Comparison of ENCODE assay signal across 8 cellular contexts in genomic region chr19:35140898-35141626, GRCh38. TPM values are rescaled to one million over a fixed set of nuclear protein-coding genes. Genes with fewer than 3 reads are reported as not detected.
DNase-seq lines count a peak whose midpoint lies in the region; ATAC-seq, FAIRE-seq and TF ChIP-seq lines count a peak whose summit lies in the region.

No MANE protein-coding gene starts in this region.

- no peak for FAIRE-seq in pancreas (lab: Jason Lieb, UNC)

- H3K9me3 Mint-ChIP-seq in activated naive CD8-positive, alpha-beta T cell treated with anti-CD3 and anti-CD28 coated beads, Interleukin-2, amount 10 ng/mL, durations not matched to agents 7 days and 5 days: no peaks in the 10 kb centered on the region

- peaks cover 13% of the 10 kb centered on the region; the same call in 1 of the 2 replicates for H3K27me3 ChIP-seq in KMS-11 (ENCODE audit: insufficient read depth, low read depth)
- no peaks in the 10 kb centered on the region for H3K27me3 ChIP-seq in SU-DHL-6 (ENCODE audit: low read length)
- no peaks in the 10 kb centered on the region for H3K27me3 ChIP-seq in pancreas
- no peaks in the 10 kb centered on the region for H3K27me3 ChIP-seq in thoracic aorta (replicated peaks; ENCODE audit: insufficient read depth)

- no peaks in the 10 kb centered on the region for H3K36me3 Mint-ChIP-seq in activated naive CD8-positive, alpha-beta T cell treated with anti-CD3 and anti-CD28 coated beads, Interleukin-2, amount 10 ng/mL, durations not matched to agents 7 days and 5 days

- H2AFZ ChIP-seq in KMS-11 (ENCODE audit: low read depth) (peak overlapping the region; percentile 57), SU-DHL-6 (ENCODE audit: low read depth, low read length, severe bottlenecking) (peak overlapping the region; percentile 89)

- H3K9me2 ChIP-seq in SU-DHL-6 (replicated peaks; ENCODE audit: insufficient read depth, low read length): no peaks in the 10 kb centered on the region

- H3K9ac ChIP-seq in KMS-11 (no peak overlapping the region), SU-DHL-6 (ENCODE audit: low read length) (peak overlapping the region; percentile 44; the same call in 1 of the 2 replicates)

- no peaks in the 10 kb centered on the region for H3K36me3 ChIP-seq in KMS-11 (ENCODE audit: insufficient read depth)
- H3K36me3 ChIP-seq in SU-DHL-6 (ENCODE audit: low read length): no peaks in the 10 kb centered on the region
- H3K36me3 ChIP-seq in pancreas: no peaks in the 10 kb centered on the region
- no peaks in the 10 kb centered on the region for H3K36me3 ChIP-seq in thoracic aorta

- POLR2A ChIA-PET in activated naive CD8-positive, alpha-beta T cell treated with anti-CD3 and anti-CD28 coated beads, Interleukin-2, amount 10 ng/mL, durations not matched to agents 7 days and 5 days (lab: Charles Lee): interaction anchor here (0.6 to 1.9 kb wide), 11 partner anchors 13 to 206 kb away, joined by 3 to 16 read pairs (median 3); partner anchors contain the start of genes FFAR1 and FXYD5

- TF ChIP-seq CTCF in AG09319 (IDR thresholded peaks at IDR 0.05; ENCODE audit: low read depth, low read length): peak; percentile 53
- no peak for TF ChIP-seq CTCF in KMS-11 (conservative IDR thresholded peaks at IDR 0.05; ENCODE audit: low read depth, low read length)
- TF ChIP-seq CTCF in SU-DHL-6 (IDR thresholded peaks at IDR 0.05; ENCODE audit: insufficient read depth, low read length, poor library complexity, severe bottlenecking): peak; percentile 50
- TF ChIP-seq CTCF in pancreas (IDR thresholded peaks at IDR 0.05): peak in 1 of 4 donors; percentile 7
- TF ChIP-seq CTCF in thoracic aorta (IDR thresholded peaks at IDR 0.05): no peak

- intact Hi-C loops in Right ventricle myocardium superior (cut with DNase I) (loop anchor here (5.0 kb wide), 2 partner anchors 74 to 121 kb away; no protein-coding TSS in a partner anchor), pancreas (cut with DNase I) (no loop called here)

- H4K20me1 ChIP-seq in KMS-11 (ENCODE audit: insufficient read depth) (no peaks in the 10 kb centered on the region), SU-DHL-6 (ENCODE audit: low read depth, low read length) (no peaks in the 10 kb centered on the region)

- 3% methylated on average over 33 to 35 of the region's 36 CpGs for WGBS in pancreas, 2 donors

- peaks cover 7% of the 10 kb centered on the region for H3F3A ChIP-seq in SU-DHL-6 (ENCODE audit: insufficient read depth)

- H3K4me2 ChIP-seq in KMS-11: peak overlapping the region; percentile 80
- H3K4me2 ChIP-seq in SU-DHL-6 (ENCODE audit: low read depth, low read length, poor library complexity, severe bottlenecking): peak overlapping the region; percentile 70

- H3K4me3 ChIP-seq in KMS-11 (IDR thresholded peaks at IDR 0.05; ENCODE audit: insufficient read depth, low read depth, low read length): no peak overlapping the region
- H3K4me3 ChIP-seq in SU-DHL-6 (ENCODE audit: insufficient read depth, low read length, poor library complexity, severe bottlenecking): peak overlapping the region; percentile 47
- H3K4me3 ChIP-seq in pancreas: peak overlapping the region in 2 of 4 donors; percentile 44 to 45
- H3K4me3 ChIP-seq in thoracic aorta: peak overlapping the region; percentile 69

- peaks cover 12% of the 10 kb centered on the region for H3K27me3 Mint-ChIP-seq in activated naive CD8-positive, alpha-beta T cell treated with anti-CD3 and anti-CD28 coated beads, Interleukin-2, amount 10 ng/mL, durations not matched to agents 7 days and 5 days

- H3K4me1 ChIP-seq in KMS-11 (ENCODE audit: low read depth, poor library complexity, severe bottlenecking) (peaks cover 7% of the 10 kb centered on the region), pancreas (peaks cover 5 to 14% (median 10%) of the 10 kb centered on the region in 3 donors), thoracic aorta (ENCODE audit: control insufficient read depth in 1 of 2, low read depth in 2 of 2) (peaks cover 19 to 33% of the 10 kb centered on the region in 2 donors)

- peaks cover 18% of the 10 kb centered on the region for H3K4me1 Mint-ChIP-seq in activated naive CD8-positive, alpha-beta T cell treated with anti-CD3 and anti-CD28 coated beads, Interleukin-2, amount 10 ng/mL, durations not matched to agents 7 days and 5 days

- no peaks in the 10 kb centered on the region for H3K79me2 ChIP-seq in KMS-11 (ENCODE audit: insufficient read depth, low read depth)
- no peaks in the 10 kb centered on the region for H3K79me2 ChIP-seq in SU-DHL-6 (ENCODE audit: insufficient read depth, low read length)

- H3K27ac ChIP-seq in KMS-11: no peak overlapping the region
- peak overlapping the region; percentile 60 for H3K27ac ChIP-seq in SU-DHL-6 (ENCODE audit: low read depth, low read length)
- H3K27ac ChIP-seq in pancreas: peak overlapping the region in 1 of 4 donors; percentile 41
- peak overlapping the region; percentile 73 to 84 for H3K27ac ChIP-seq in thoracic aorta

- H3K9me3 ChIP-seq in SU-DHL-6 (ENCODE audit: insufficient read depth, low read length) (no peaks in the 10 kb centered on the region), pancreas (no peaks in the 10 kb centered on the region), thoracic aorta (no peaks in the 10 kb centered on the region)

- DNase-seq in AG09319 (ENCODE audit: extremely low read depth, low read depth) (peak; percentile 68), Right ventricle myocardium superior (peak; percentile 96), pancreas (peak; percentile 88 to 98 (median 95)), thoracic aorta (ENCODE audit: low spot score) (peak; percentile 87)
- peak; percentile 98 for DNase-seq in activated naive CD8-positive, alpha-beta T cell treated with anti-CD3 and anti-CD28 coated beads, Interleukin-2, amount 10 ng/mL, durations not matched to agents 7 days and 5 days

- peak overlapping the region; percentile 78 for H3K27ac Mint-ChIP-seq in activated naive CD8-positive, alpha-beta T cell treated with anti-CD3 and anti-CD28 coated beads, Interleukin-2, amount 10 ng/mL, durations not matched to agents 7 days and 5 days

- peak; percentile 63 for ATAC-seq in GM19372 (IDR thresholded peaks at IDR 0.05; ENCODE audit: low read depth, unreplicated experiment)
- ATAC-seq in activated naive CD8-positive, alpha-beta T cell treated with anti-CD3 and anti-CD28 coated beads, Interleukin-2, amount 10 ng/mL, durations not matched to agents 7 days and 5 days (ENCODE audit: low read depth): peak; percentile 88
- peak; percentile 62 for ATAC-seq in Right ventricle myocardium superior (ENCODE audit: poor library complexity)
- peak; percentile 73 to 87 (median 80) for ATAC-seq in pancreas
- peak; percentile 61 for ATAC-seq in thoracic aorta (ENCODE audit: insufficient number of reproducible peaks, low FRiP score, low read depth)

- peak overlapping the region; percentile 86 for H3K4me3 Mint-ChIP-seq in activated naive CD8-positive, alpha-beta T cell treated with anti-CD3 and anti-CD28 coated beads, Interleukin-2, amount 10 ng/mL, durations not matched to agents 7 days and 5 days

RNA-seq across cellular contexts. Expression of gene FXYD7, which starts 2.0 kb away (rescaled TPM):
- 1 to 10 TPM; 5.3 to 6.5 TPM for total RNA-seq in activated naive CD8-positive, alpha-beta T cell treated with anti-CD3 and anti-CD28 coated beads, Interleukin-2, amount 10 ng/mL, durations not matched to agents 7 days and 5 days
- not detected for total RNA-seq in Right ventricle myocardium superior
- under 1 TPM in 1 of 6 donors, not detected in 5; 0.23 TPM for total RNA-seq in pancreas
- polyA plus RNA-seq in pancreas: under 1 TPM in 1 of 2 donors, not detected in 1; 0.61 TPM
- not detected for total RNA-seq in thoracic aorta

RNA-seq across cellular contexts. Expression of gene FXYD1, which starts 2.4 kb away (rescaled TPM):
- not detected for total RNA-seq in activated naive CD8-positive, alpha-beta T cell treated with anti-CD3 and anti-CD28 coated beads, Interleukin-2, amount 10 ng/mL, durations not matched to agents 7 days and 5 days
- 580 TPM for total RNA-seq in Right ventricle myocardium superior
- total RNA-seq in pancreas: 1 to 10 TPM; 2.8 to 6.8 (median 4.6) TPM
- polyA plus RNA-seq in pancreas: 10 to 100 TPM in 1 of 2 donors, 1 to 10 TPM in 1; 9.3 to 16.1 TPM
- 10 to 100 TPM; 50.7 to 65.8 TPM for total RNA-seq in thoracic aorta

RNA-seq across cellular contexts. Expression of gene LGI4, which starts 6.2 kb away (rescaled TPM):
- under 1 TPM; 0.28 to 0.44 TPM for total RNA-seq in activated naive CD8-positive, alpha-beta T cell treated with anti-CD3 and anti-CD28 coated beads, Interleukin-2, amount 10 ng/mL, durations not matched to agents 7 days and 5 days
- total RNA-seq in Right ventricle myocardium superior: 8.1 TPM
- total RNA-seq in pancreas: 1 to 10 TPM in 5 of 6 donors, under 1 TPM in 1; 0.38 to 2.5 (median 1.7) TPM
- polyA plus RNA-seq in pancreas: 10 to 100 TPM in 1 of 2 donors, 1 to 10 TPM in 1; 8.0 to 17.9 TPM
- 10 to 100 TPM in 1 of 2 donors, 1 to 10 TPM in 1; 7.9 to 17.4 TPM for total RNA-seq in thoracic aorta

RNA-seq across cellular contexts. Expression of gene FXYD5, which starts 13.5 kb away (rescaled TPM):
- 100 to 1,000 TPM; 353 to 360 TPM for total RNA-seq in activated naive CD8-positive, alpha-beta T cell treated with anti-CD3 and anti-CD28 coated beads, Interleukin-2, amount 10 ng/mL, durations not matched to agents 7 days and 5 days
- total RNA-seq in Right ventricle myocardium superior: 20.9 TPM
- total RNA-seq in pancreas: 10 to 100 TPM in 3 of 6 donors, 1 to 10 TPM in 3; 2.6 to 34.1 (median 9.2) TPM
- 100 to 1,000 TPM in 1 of 2 donors, 10 to 100 TPM in 1; 31.9 to 101 TPM for polyA plus RNA-seq in pancreas
- total RNA-seq in thoracic aorta: 100 to 1,000 TPM in 1 of 2 donors, 10 to 100 TPM in 1; 65.0 to 106 TPM

RNA-seq across cellular contexts. Expression of gene FXYD3, which starts 25.4 kb away (rescaled TPM):
- not detected for total RNA-seq in activated naive CD8-positive, alpha-beta T cell treated with anti-CD3 and anti-CD28 coated beads, Interleukin-2, amount 10 ng/mL, durations not matched to agents 7 days and 5 days
- total RNA-seq in Right ventricle myocardium superior (1.3 TPM), pancreas (10 to 100 TPM; 12.2 to 33.4 (median 16.7) TPM), thoracic aorta (1 to 10 TPM in 1 of 2 donors, under 1 TPM in 1; 0.68 to 6.4 TPM)
- 10 to 100 TPM; 33.9 to 59.1 TPM for polyA plus RNA-seq in pancreas

Comparison
In these comparisons a context has a peak if more than half of its experiments do, and no peak if none do; other contexts are left out.
1. CTCF ChIP-seq: peak in AG09319 (single experiment) and SU-DHL-6 (single experiment); none in KMS-11 (single experiment) and thoracic aorta (single experiment).
2. RNA of gene FXYD1, which starts 2.4 kb away (total RNA-seq): 580 TPM in Right ventricle myocardium superior (single experiment) and 50.7 to 65.8 TPM in thoracic aorta; 2.8 to 6.8 TPM in pancreas and not detected in activated naive CD8-positive, alpha-beta T cell treated with anti-CD3 and anti-CD28 coated beads, Interleukin-2, amount 10 ng/mL, durations not matched to agents 7 days and 5 days; every median in the first group is over 4 times any median in the second.
3. Peak in every context shown above with its lines, with median percentiles within 50 percentile points of each other: DNase-seq and ATAC-seq.